ENCODE assay signal across 22 cellular contexts in genomic region chr19:48090281-48090802, GRCh38. TPM values are rescaled to one million over a fixed set of nuclear protein-coding genes. Genes with fewer than 3 reads are reported as not detected.
DNase-seq lines count a peak whose midpoint lies in the region; ATAC-seq, FAIRE-seq and TF ChIP-seq lines count a peak whose summit lies in the region.
"Had no signal": no experiment of that assay in that cellular context is flagged by ENCODE, and none has a peak within 500 bp of the region (broad histone marks: within the 10 kb centered on the region; RNA-seq: fewer than 3 reads in every experiment).

No MANE protein-coding gene starts in this region.

- no peak for TF ChIP-seq CTCF in A673 (conservative IDR thresholded peaks at IDR 0.05; ENCODE audit: low read depth, low read length)
- no peak for TF ChIP-seq CTCF in HFFc6 (IDR thresholded peaks at IDR 0.05)
- TF ChIP-seq CTCF in D721Med (IDR thresholded peaks at IDR 0.05; ENCODE audit: insufficient read depth, missing control alignments), result no peak

- no peak for FAIRE-seq in D721Med (lab: Jason Lieb, UNC)

- no peak for ATAC-seq in activated T-cell treated with anti-CD3 and anti-CD28 coated beads, Interleukin-2, amount 50 U/mL, for 72 hours (replicated peaks in 1 of 2)
- ATAC-seq: gastrocnemius medialis; naive thymus-derived CD8-positive, alpha-beta T cell had no signal

- DNase-seq in A673 (ENCODE audit: low spot score) (peak; percentile 85), HFFc6 (peak; percentile 91), NCI-H748 treated with DMSO at 0.1 percent for 48 hours (lab: John Stamatoyannopoulos, UW) (peak; percentile 27), foreskin melanocyte (peak; percentile 68), D721Med (ENCODE audit: insufficient read length, low spot score) (no peak), cortex of kidney (lab: John Stamatoyannopoulos, UW) (no peak)
- no peak for DNase-seq in stimulated activated CD4-positive, alpha-beta T cell treated with anti-CD3 and anti-CD28 coated beads, Interleukin-12 subunit alpha, Interleukin-12 subunit beta, amount 100 ng/mL, for 4 hours
- DNase-seq in activated T-cell treated with anti-CD3 and anti-CD28 coated beads, Interleukin-2, amount 50 U/mL, for 72 hours, result no peak
- DNase-seq: ACHN; activated CD4-positive, alpha-beta T cell treated with anti-CD3 and anti-CD28 coated beads for 1 hour; activated naive CD4-positive, alpha-beta T cell treated with anti-CD3 and anti-CD28 coated beads, Interleukin-2, amount 50 U/mL, for 16 hours; COR-L47; gastrocnemius medialis; naive thymus-derived CD8-positive, alpha-beta T cell; NCI-H1092 treated with DMSO at 0.1 percent for 48 hours; NCI-H345; PC-9; stimulated activated CD4-positive, alpha-beta T cell treated with anti-CD3 and anti-CD28 coated beads, Interleukin-1b, Interleukin-23, amount 100 ng/mL, for 48 hours; T-helper 1 cell had no signal

- H3K4me1 ChIP-seq in A673 (ENCODE audit: insufficient read depth, low read length, poor library complexity, severe bottlenecking), result peaks cover 27% of the 10 kb centered on the region
- H3K4me1 ChIP-seq: gastrocnemius medialis had no signal

- H3K36me3 Mint-ChIP-seq in HFFc6 (ENCODE audit: low read depth), result peaks cover 37% of the 10 kb centered on the region
- H3K36me3 Mint-ChIP-seq in activated T-cell treated with anti-CD3 and anti-CD28 coated beads, Interleukin-2, amount 50 U/mL, for 72 hours (ENCODE audit: insufficient read depth in 2 of 2), result peaks cover 14 to 16% of the 10 kb centered on the region in 2 donors

- no peak overlapping the region for H3K27ac ChIP-seq in A673 (ENCODE audit: low read depth, low read length, poor library complexity, severe bottlenecking)
- H3K27ac ChIP-seq: gastrocnemius medialis, PC-9 had no signal

- H3K4me1 Mint-ChIP-seq in HFFc6 (ENCODE audit: low read depth), result peaks cover 48% of the 10 kb centered on the region
- peaks cover 19% of the 10 kb centered on the region for H3K4me1 Mint-ChIP-seq in activated T-cell treated with anti-CD3 and anti-CD28 coated beads, Interleukin-2, amount 50 U/mL, for 72 hours (ENCODE audit: low read depth)
- H3K4me1 Mint-ChIP-seq: naive thymus-derived CD8-positive, alpha-beta T cell had no signal

- peaks cover 18% of the 10 kb centered on the region for H3K27me3 Mint-ChIP-seq in HFFc6 (ENCODE audit: insufficient read depth)
- H3K27me3 Mint-ChIP-seq in activated T-cell treated with anti-CD3 and anti-CD28 coated beads, Interleukin-2, amount 50 U/mL, for 72 hours (ENCODE audit: low read depth), result peaks cover 13% of the 10 kb centered on the region

- H3K9me3 Mint-ChIP-seq in HFFc6, result peaks cover 25% of the 10 kb centered on the region
- peaks cover 10 to 13% of the 10 kb centered on the region in 2 donors for H3K9me3 Mint-ChIP-seq in activated T-cell treated with anti-CD3 and anti-CD28 coated beads, Interleukin-2, amount 50 U/mL, for 72 hours

- H3K9me3 ChIP-seq in A673 (ENCODE audit: low read depth, low read length, poor library complexity, severe bottlenecking), result peaks cover 5% of the 10 kb centered on the region
- H3K9me3 ChIP-seq: gastrocnemius medialis had no signal

- H3K4me3 Mint-ChIP-seq in HFFc6, result peak overlapping the region; percentile 3; the same call in 1 of the 2 replicates
- H3K4me3 Mint-ChIP-seq in activated T-cell treated with anti-CD3 and anti-CD28 coated beads, Interleukin-2, amount 50 U/mL, for 72 hours, result no peak overlapping the region
- H3K4me3 Mint-ChIP-seq: naive thymus-derived CD8-positive, alpha-beta T cell had no signal

- CTCF ChIA-PET in A673 (lab: Charles Lee), result no interaction called here

- H3K36me3 ChIP-seq in A673 (ENCODE audit: insufficient read depth, low read length, poor library complexity, severe bottlenecking), result no peaks in the 10 kb centered on the region

- peak overlapping the region; percentile 88 for H3K27ac Mint-ChIP-seq in HFFc6
- no peak overlapping the region for H3K27ac Mint-ChIP-seq in activated T-cell treated with anti-CD3 and anti-CD28 coated beads, Interleukin-2, amount 50 U/mL, for 72 hours
- H3K27ac Mint-ChIP-seq: naive thymus-derived CD8-positive, alpha-beta T cell had no signal

- intact Hi-C loops in A673 (cut with micrococcal nuclease; ENCODE audit: unreplicated experiment), result no loop called here

- POLR2A ChIA-PET in A673 (lab: Charles Lee; ENCODE audit: low non-redundant PET), result no interaction called here

- H3K4me3 ChIP-seq in A673 (ENCODE audit: low read depth, low read length, poor library complexity, severe bottlenecking), result no peak overlapping the region
- H3K4me3 ChIP-seq: gastrocnemius medialis, PC-9 had no signal

- H3K27me3 ChIP-seq in A673 (replicated peaks; ENCODE audit: insufficient read depth, low read depth, low read length, poor library complexity), result no peaks in the 10 kb centered on the region
- H3K27me3 ChIP-seq: gastrocnemius medialis had no signal

- no TSS peak for BruUV-seq in A673 (replicated peaks; lab: Mats Ljungman, UMichigan)

RNA-seq across cellular contexts. Expression of gene PLA2G4C, which starts 20.3 kb away (rescaled TPM):
- 4.8 and 8.2 TPM in 2 replicates for total RNA-seq in A673 (2021)
- total RNA-seq in HFFc6 (2021; fragmentation: NEBNext Ultra II Directional; extraction: Animal tissue kit (Norgen Biotek cat#: 25700)), result 1 to 10 TPM; 3.8 to 5.3 (median 4.8) TPM
- 10 to 100 TPM; 13.7 to 23.9 TPM for total RNA-seq in activated T-cell treated with anti-CD3 and anti-CD28 coated beads, Interleukin-2, amount 50 U/mL, for 72 hours
- total RNA-seq: PC-9 had no signal

RNA-seq across cellular contexts. Expression of gene CABP5, which starts 46.5 kb away (rescaled TPM):
- total RNA-seq in A673 (2021), result not detected in 2 replicates
- total RNA-seq in HFFc6 (2021; fragmentation: NEBNext Ultra II Directional; extraction: Animal tissue kit (Norgen Biotek cat#: 25700)), result not detected
- not detected for total RNA-seq in activated T-cell treated with anti-CD3 and anti-CD28 coated beads, Interleukin-2, amount 50 U/mL, for 72 hours
- total RNA-seq: bronchial epithelial cell; gastrocnemius medialis; lower leg skin; naive thymus-derived CD8-positive, alpha-beta T cell; PC-9; temporal lobe had no signal

Comparison
In these comparisons a context has a peak if more than half of its experiments do, and no peak if none do; other contexts are left out.
1. DNase-seq: peak in A673 (single experiment), HFFc6 (single experiment), NCI-H748 treated with DMSO at 0.1 percent for 48 hours (single experiment) and foreskin melanocyte (single experiment); none in stimulated activated CD4-positive, alpha-beta T cell treated with anti-CD3 and anti-CD28 coated beads, Interleukin-12 subunit alpha, Interleukin-12 subunit beta, amount 100 ng/mL, for 4 hours (single experiment), D721Med (single experiment), cortex of kidney (single experiment) and activated T-cell treated with anti-CD3 and anti-CD28 coated beads, Interleukin-2, amount 50 U/mL, for 72 hours (0 of 2).